Comparison of ENCODE assay signal across 8 cellular contexts in the genomic region with DNA sequence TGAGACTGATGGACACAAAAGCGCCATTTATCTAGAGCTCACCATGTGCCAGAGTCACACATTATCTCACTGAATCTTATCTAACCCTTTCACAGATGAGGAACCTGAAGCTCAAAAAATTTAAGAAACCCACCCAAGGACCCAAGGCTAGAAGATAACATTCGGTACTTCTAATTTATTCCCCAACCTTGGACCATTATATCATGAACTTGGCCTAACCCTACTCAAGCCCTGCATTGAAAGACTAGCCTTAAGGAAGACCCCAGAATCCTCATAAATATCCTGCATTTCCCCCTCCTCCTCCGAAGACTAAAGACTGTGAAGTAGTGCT. TPM values are rescaled to one million over a fixed set of nuclear protein-coding genes. Genes with fewer than 3 reads are reported as not detected.
DNase-seq lines count a peak whose midpoint lies in the region; ATAC-seq, FAIRE-seq and TF ChIP-seq lines count a peak whose summit lies in the region.

No MANE protein-coding gene starts in this region.

- peak overlapping the region; percentile 18; the same call in 1 of the 2 replicates for H3K4me2 ChIP-seq in SK-N-SH

- no peak overlapping the region; a peak in 1 of 4 replicates for H3K27ac ChIP-seq in SK-N-SH (ENCODE audit: low read depth in 2 of 2, low read length in 1 of 2)
- H3K27ac ChIP-seq in subcutaneous abdominal adipose tissue (ENCODE audit: low read depth, low read length) = no peak overlapping the region

- H3K4me3 Mint-ChIP-seq in activated CD8-positive, alpha-beta T cell treated with anti-CD3 and anti-CD28 coated beads, Interleukin-2, amount 10 ng/mL, durations not matched to agents 7 days and 5 days = peak overlapping the region; percentile 70
- peak overlapping the region; percentile 77 to 83 (median 80) for H3K4me3 Mint-ChIP-seq in immature natural killer cell

- ATAC-seq in SK-N-SH treated with all-trans-retinoic acid at 6 μM for 48 hours = no peak
- no peak for ATAC-seq in activated CD8-positive, alpha-beta T cell treated with anti-CD3 and anti-CD28 coated beads, Interleukin-2, amount 10 ng/mL, durations not matched to agents 7 days and 5 days

- WGBS in SK-N-SH (ENCODE audit: low lambda C conversion rate) = 58% methylated on average over 3 of the region's 3 CpGs

- peaks cover 44% of the 10 kb centered on the region for H3K79me2 ChIP-seq in SK-N-SH (ENCODE audit: insufficient read depth)

- H3K9me3 Mint-ChIP-seq in activated CD8-positive, alpha-beta T cell treated with anti-CD3 and anti-CD28 coated beads, Interleukin-2, amount 10 ng/mL, durations not matched to agents 7 days and 5 days (ENCODE audit: insufficient read depth) = no peaks in the 10 kb centered on the region
- no peaks in the 10 kb centered on the region for H3K9me3 Mint-ChIP-seq in immature natural killer cell

- H3K9ac ChIP-seq in SK-N-SH = no peak overlapping the region
- peak overlapping the region in 4 of 5 donors; percentile 1 to 96 (median 50) for H3K9ac ChIP-seq in subcutaneous abdominal adipose tissue (ENCODE audit: low read length in 5 of 5)

- no peak for FAIRE-seq in GM19239 (lab: Jason Lieb, UNC)

- H4K20me1 ChIP-seq in SK-N-SH (ENCODE audit: insufficient read depth) = peaks cover 31% of the 10 kb centered on the region

- H3K4me1 Mint-ChIP-seq in activated CD8-positive, alpha-beta T cell treated with anti-CD3 and anti-CD28 coated beads, Interleukin-2, amount 10 ng/mL, durations not matched to agents 7 days and 5 days (ENCODE audit: low read depth) = peaks cover 39% of the 10 kb centered on the region
- peaks cover 36 to 40% of the 10 kb centered on the region in 2 donors for H3K4me1 Mint-ChIP-seq in immature natural killer cell

- CTCF ChIA-PET in SK-N-SH (lab: Yijun Ruan, JAX) = interaction anchor here (0.6 to 4.0 kb wide), 33 partner anchors 10 to 942 kb away, joined by 3 to 68 read pairs (median 5); a partner anchor contains a TSS
- CTCF ChIA-PET in activated CD8-positive, alpha-beta T cell treated with anti-CD3 and anti-CD28 coated beads, Interleukin-2, amount 10 ng/mL, durations not matched to agents 7 days and 5 days (lab: Charles Lee) = interaction anchor here (0.7 to 3.3 kb wide), 33 partner anchors 10 to 431 kb away, joined by 3 to 38 read pairs (median 5); a partner anchor contains a TSS

- no peaks in the 10 kb centered on the region for H3F3A ChIP-seq in SK-N-SH (replicated peaks; ENCODE audit: insufficient read depth)

- POLR2A ChIA-PET in SK-N-SH (lab: Yijun Ruan, JAX) = interaction anchor here (0.6 to 2.5 kb wide), 7 partner anchors 9 to 121 kb away, joined by 3 to 7 read pairs (median 3); a partner anchor contains a TSS
- POLR2A ChIA-PET in activated CD8-positive, alpha-beta T cell treated with anti-CD3 and anti-CD28 coated beads, Interleukin-2, amount 10 ng/mL, durations not matched to agents 7 days and 5 days (lab: Charles Lee) = interaction anchor here (0.7 to 2.1 kb wide), 5 partner anchors 11 to 128 kb away, joined by 3 to 8 read pairs (median 4); a partner anchor contains a TSS

- H2AFZ ChIP-seq in SK-N-SH (ENCODE audit: low read depth) = peak overlapping the region; percentile 85

- peaks cover 30% of the 10 kb centered on the region for H3K36me3 Mint-ChIP-seq in activated CD8-positive, alpha-beta T cell treated with anti-CD3 and anti-CD28 coated beads, Interleukin-2, amount 10 ng/mL, durations not matched to agents 7 days and 5 days (ENCODE audit: low read depth)
- peaks cover 0 to 9% (median 3%) of the 10 kb centered on the region in 3 donors for H3K36me3 Mint-ChIP-seq in immature natural killer cell

- H3K4me1 ChIP-seq in SK-N-SH (ENCODE audit: control insufficient read depth in 1 of 2, insufficient read depth in 2 of 2, low read depth in 1 of 2, low read length in 1 of 2) (peaks cover 15 to 17% of the 10 kb centered on the region in 2 experiments; a peak in 2 of 4 replicates), subcutaneous abdominal adipose tissue (ENCODE audit: control insufficient read depth in 5 of 5, insufficient read depth in 5 of 5, low read length in 5 of 5) (peaks cover 5 to 32% (median 29%) of the 10 kb centered on the region in 5 donors)

- no peak; the same call in 1 of the 2 replicates for TF ChIP-seq RAD21 in SK-N-SH (IDR thresholded peaks at IDR 0.05; ENCODE audit: low read length)

- no peaks in the 10 kb centered on the region for H3K27me3 ChIP-seq in SK-N-SH (ENCODE audit: insufficient read depth)
- H3K27me3 ChIP-seq in subcutaneous abdominal adipose tissue (ENCODE audit: control insufficient read depth in 5 of 5, insufficient read depth in 4 of 5, low read length in 5 of 5) = no peaks in the 10 kb centered on the region

- H3K4me3 ChIP-seq in SK-N-SH (ENCODE audit: low read depth in 2 of 2, low read length in 1 of 2) = peak overlapping the region; percentile 87 to 91
- peak overlapping the region; percentile 34 to 96 (median 87) for H3K4me3 ChIP-seq in subcutaneous abdominal adipose tissue (ENCODE audit: low read depth in 1 of 5, low read length in 5 of 5)

- no peak for TF ChIP-seq CTCF in SK-N-SH (IDR thresholded peaks at IDR 0.05)

- H3K9me3 ChIP-seq in SK-N-SH = no peaks in the 10 kb centered on the region
- no peaks in the 10 kb centered on the region for H3K9me3 ChIP-seq in subcutaneous abdominal adipose tissue (ENCODE audit: control insufficient read depth in 5 of 5, low read length in 5 of 5)

- peaks cover 19% of the 10 kb centered on the region for H3K27me3 Mint-ChIP-seq in activated CD8-positive, alpha-beta T cell treated with anti-CD3 and anti-CD28 coated beads, Interleukin-2, amount 10 ng/mL, durations not matched to agents 7 days and 5 days (ENCODE audit: low read depth)
- H3K27me3 Mint-ChIP-seq in immature natural killer cell (ENCODE audit: low read depth in 3 of 3) = peaks cover 0 to 14% (median 4%) of the 10 kb centered on the region in 3 donors

- DNase-seq in SK-N-SH = no peak
- DNase-seq in activated CD8-positive, alpha-beta T cell treated with anti-CD3 and anti-CD28 coated beads, Interleukin-2, amount 10 ng/mL, durations not matched to agents 7 days and 5 days = no peak
- no peak for DNase-seq in immature natural killer cell
- no peak for DNase-seq in NCI-H748 (lab: John Stamatoyannopoulos, UW; ENCODE audit: unreplicated experiment)
- no peak for DNase-seq in GM19239 (ENCODE audit: insufficient read length, low spot score)
- DNase-seq in NCI-H2029 treated with DMSO at 0.1 percent for 48 hours (lab: John Stamatoyannopoulos, UW) = no peak

- H3K36me3 ChIP-seq in SK-N-SH (replicated peaks in 1 of 2; ENCODE audit: control insufficient read depth in 1 of 2, insufficient read depth in 2 of 2, low read length in 1 of 2) (peaks cover 14 to 32% of the 10 kb centered on the region in 2 experiments), subcutaneous abdominal adipose tissue (ENCODE audit: control insufficient read depth in 5 of 5, insufficient read depth in 5 of 5, low read length in 5 of 5) (peaks cover 0 to 22% (median 13%) of the 10 kb centered on the region in 5 donors)

- 0 out of 4 replicates have a peak, but pooled peaks of 1 of the 2 experiments have one; percentile 0 for TF ChIP-seq EP300 in SK-N-SH (IDR thresholded peaks at IDR 0.05; ENCODE audit: borderline replicate concordance in 1 of 2, low read depth in 1 of 2, low read length in 1 of 2)

- H3K27ac Mint-ChIP-seq in activated CD8-positive, alpha-beta T cell treated with anti-CD3 and anti-CD28 coated beads, Interleukin-2, amount 10 ng/mL, durations not matched to agents 7 days and 5 days = peak overlapping the region; percentile 90
- H3K27ac Mint-ChIP-seq in immature natural killer cell = peak overlapping the region; percentile 73 to 89 (median 86)

- H3K9me2 ChIP-seq in SK-N-SH = no peaks in the 10 kb centered on the region

TF ChIP-seq in SK-N-SH, 30 proteins besides CTCF, POLR2A, EP300 and RAD21:
- TF ChIP-seq TCF12 (IDR thresholded peaks at IDR 0.05) = no peak

TF ChIP-seq in SK-N-SH treated with all-trans-retinoic acid at 6 μM for 48 hours, 23 proteins besides CTCF, POLR2A, EP300 and RAD21 (continues in another document):
- TF ChIP-seq TCF4 (CRISPR knock-in tag; IDR thresholded peaks at IDR 0.05; ENCODE audit: borderline replicate concordance) (no peak), ESRRG (CRISPR knock-in tag; IDR thresholded peaks at IDR 0.05) (no peak), ZC3H10 (CRISPR knock-in tag; IDR thresholded peaks at IDR 0.05) (no peak), GLIS3 (CRISPR knock-in tag; IDR thresholded peaks at IDR 0.05) (no peak), ZNF70 (CRISPR knock-in tag; IDR thresholded peaks at IDR 0.05) (no peak)

RNA-seq across cellular contexts. Expression of a gene that starts 0.5 kb away (rescaled TPM):
- polyA plus RNA-seq in SK-N-SH (2012; rRNA removed) (33.1 and 49.6 TPM in 2 replicates), immature natural killer cell (10 to 100 TPM; 15.3 to 41.1 (median 16.6) TPM)
- 24.1 and 25.2 TPM in 2 replicates for polyA plus RNA-seq in SK-N-SH (2012; cell fraction: cytosol; rRNA removed)
- polyA plus RNA-seq in SK-N-SH (2012; cell fraction: nucleus; rRNA removed) = 186 and 240 TPM in 2 replicates
- total RNA-seq in activated CD8-positive, alpha-beta T cell treated with anti-CD3 and anti-CD28 coated beads, Interleukin-2, amount 10 ng/mL, durations not matched to agents 7 days and 5 days = 10 to 100 TPM; 56.5 to 63.1 TPM

RNA-seq across cellular contexts. Expression of a gene that starts 49.4 kb away (rescaled TPM):
- polyA plus RNA-seq in SK-N-SH (2012; rRNA removed) (0.06 and 0.08 TPM in 2 replicates), immature natural killer cell (under 1 TPM in 1 of 3 donors, not detected in 2; 0.11 TPM)
- 0.05 TPM in 1 of 2 replicates, not detected in the other for polyA plus RNA-seq in SK-N-SH (2012; cell fraction: cytosol; rRNA removed)
- polyA plus RNA-seq in SK-N-SH (2012; cell fraction: nucleus; rRNA removed) = 0.12 and 0.14 TPM in 2 replicates
- total RNA-seq in activated CD8-positive, alpha-beta T cell treated with anti-CD3 and anti-CD28 coated beads, Interleukin-2, amount 10 ng/mL, durations not matched to agents 7 days and 5 days = not detected

RNA-seq across cellular contexts. Expression of a gene that starts 55.4 kb away (rescaled TPM):
- 21.7 and 30.8 TPM in 2 replicates for polyA plus RNA-seq in SK-N-SH (2012; rRNA removed)
- polyA plus RNA-seq in SK-N-SH (2012; cell fraction: cytosol; rRNA removed) = 18.9 and 22.2 TPM in 2 replicates
- 22.9 and 26.7 TPM in 2 replicates for polyA plus RNA-seq in SK-N-SH (2012; cell fraction: nucleus; rRNA removed)
- total RNA-seq in activated CD8-positive, alpha-beta T cell treated with anti-CD3 and anti-CD28 coated beads, Interleukin-2, amount 10 ng/mL, durations not matched to agents 7 days and 5 days = 1 to 10 TPM; 1.2 TPM
- under 1 TPM in 1 of 3 donors, not detected in 2; 0.19 TPM for polyA plus RNA-seq in immature natural killer cell

Comparison
In these comparisons a context has a peak if more than half of its experiments do, and no peak if none do; other contexts are left out.
1. RNA of a gene that starts 55.4 kb away (polyA plus RNA-seq): 18.9 to 30.8 TPM in SK-N-SH; 0.19 TPM in immature natural killer cell; every median in the first group is over 10 times any median in the second.